In the genomic region with DNA sequence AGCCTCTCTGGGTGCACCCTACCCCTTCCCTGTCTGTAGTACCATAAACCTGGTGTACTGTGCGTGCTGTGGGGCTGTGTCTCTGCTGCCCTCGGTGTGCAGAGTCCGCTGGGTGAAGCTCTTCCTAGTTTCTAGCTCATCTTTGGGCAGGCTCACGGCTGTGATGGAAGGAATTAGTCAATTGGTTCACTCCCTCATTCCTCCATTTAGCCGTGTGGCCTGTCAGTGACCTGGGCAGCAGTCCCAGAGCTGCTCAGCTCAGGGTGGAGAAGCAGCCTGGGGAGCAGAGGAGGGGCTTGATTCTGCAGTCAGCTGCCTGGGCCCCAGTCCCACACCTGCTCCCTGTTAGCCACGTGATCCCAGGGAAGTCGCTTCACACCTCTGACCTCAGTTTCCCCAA, we compare ENCODE assay signal across 18 cellular contexts.
A peak's percentile ranks its signal among the peaks of the same experiment; 100 is the strongest.
DNase-seq lines count a peak whose midpoint lies in the region; ATAC-seq and TF ChIP-seq lines count a peak whose summit lies in the region.
"Had no signal": no experiment of that assay in that cellular context is flagged by ENCODE, and none has a peak within 500 bp of the region (broad histone marks: within the 10 kb centered on the region; RNA-seq: fewer than 3 reads in every experiment).

No MANE protein-coding gene starts in this region.

- H3K9ac ChIP-seq in BLaER1 treated with 17β-estradiol and CSF1 and Interleukin-3, amounts not matched to agents 10 nM and 100 nM: no peak overlapping the region

- DNase-seq in RWPE2 (ENCODE audit: low spot score) (peak; percentile 12), heart right ventricle (peak in 1 of 2 donors; percentile 35), sciatic nerve (ENCODE audit: low spot score) (peak; percentile 84), SIG-M5 treated with dmso at 0.1 percent for 504 hours (lab: John Stamatoyannopoulos, UW; ENCODE audit: unreplicated experiment) (no peak), germinal center (ENCODE audit: low spot score) (no peak), dermis blood vessel endothelial cell (no peak), HuH-7 (ENCODE audit: low spot score) (no peak)
- DNase-seq: activated CD4-positive, CD25-positive, alpha-beta regulatory T cell; activated CD8-positive, alpha-beta memory T cell treated with anti-CD3 and anti-CD28 coated beads for 24 hours; H7; kidney; NCI-H524; stimulated activated naive B cell treated with anti-CD40 and anti-IgM and Interleukin-4, amounts not matched to agents 10 μg/mL and 1 μg/mL and 100 μg/mL, for 72 hours; transverse colon had no signal

- H3K4me3 ChIP-seq in BLaER1 treated with 17β-estradiol and CSF1 and Interleukin-3, amounts not matched to agents 10 nM and 100 nM: no peak overlapping the region
- H3K4me3 ChIP-seq in RWPE2 (ENCODE audit: severe bottlenecking) (no peak overlapping the region), heart right ventricle (no peak overlapping the region)
- H3K4me3 ChIP-seq: esophagus muscularis mucosa, hepatocyte, transverse colon had no signal

- no peaks in the 10 kb centered on the region for H3K36me3 ChIP-seq in BLaER1 treated with 17β-estradiol and CSF1 and Interleukin-3, amounts not matched to agents 10 nM and 100 nM
- no peaks in the 10 kb centered on the region for H3K36me3 ChIP-seq in RWPE2 (ENCODE audit: low read depth)
- no peaks in the 10 kb centered on the region for H3K36me3 ChIP-seq in heart right ventricle
- H3K36me3 ChIP-seq: esophagus muscularis mucosa, transverse colon had no signal

- H3K4me1 ChIP-seq in BLaER1 treated with 17β-estradiol and CSF1 and Interleukin-3, amounts not matched to agents 10 nM and 100 nM: peaks cover 11 to 65% (median 52%) of the 10 kb centered on the region in 10 experiments
- no peaks in the 10 kb centered on the region for H3K4me1 ChIP-seq in RWPE2 (ENCODE audit: insufficient read depth, poor library complexity, severe bottlenecking)
- H3K4me1 ChIP-seq in heart right ventricle: peaks cover 0 to 6% (median 0%) of the 10 kb centered on the region in 9 donors
- H3K4me1 ChIP-seq: transverse colon had no signal

- no peaks in the 10 kb centered on the region for H3K27me3 ChIP-seq in BLaER1 treated with 17β-estradiol and CSF1 and Interleukin-3, amounts not matched to agents 10 nM and 100 nM
- H3K27me3 ChIP-seq in RWPE2 (ENCODE audit: insufficient read depth, poor library complexity, severe bottlenecking) (no peaks in the 10 kb centered on the region), heart right ventricle (peaks cover 0 to 25% (median 7%) of the 10 kb centered on the region in 7 donors)
- H3K27me3 ChIP-seq: esophagus muscularis mucosa, hepatocyte, transverse colon had no signal

- WGBS in heart right ventricle, 2 donors: 53% methylated on average over 7 of the region's 7 CpGs

- peak overlapping the region in 7 of 11 experiments; percentile 61 to 83 (median 74); a peak in 8 of 22 replicates for H3K4me2 ChIP-seq in BLaER1 treated with 17β-estradiol and CSF1 and Interleukin-3, amounts not matched to agents 10 nM and 100 nM
- H3K4me2 ChIP-seq: hepatocyte had no signal

- H3K27ac ChIP-seq in BLaER1 treated with 17β-estradiol and CSF1 and Interleukin-3, amounts not matched to agents 10 nM and 100 nM: no peak overlapping the region
- no peak overlapping the region for H3K27ac ChIP-seq in RWPE2 (ENCODE audit: poor library complexity, severe bottlenecking)
- H3K27ac ChIP-seq in heart right ventricle: no peak overlapping the region
- H3K27ac ChIP-seq: esophagus muscularis mucosa, hepatocyte, HL-60, transverse colon had no signal

- intact Hi-C loops in heart right ventricle (cut with DNase I): no loop called here
- intact Hi-C loops in sciatic nerve (cut with DNase I): no loop called here

- TF ChIP-seq CTCF in RWPE2 (IDR thresholded peaks at IDR 0.05; ENCODE audit: poor library complexity, severe bottlenecking) (no peak), heart right ventricle (IDR thresholded peaks at IDR 0.05) (no peak)

- no peak for ATAC-seq in RWPE2 (ENCODE audit: low read depth)
- peak; percentile 47 to 82 (median 68) for ATAC-seq in heart right ventricle
- ATAC-seq in sciatic nerve: peak; percentile 93
- ATAC-seq: stimulated activated naive B cell treated with anti-CD40 and anti-IgM and Interleukin-4, amounts not matched to agents 10 μg/mL and 1 μg/mL and 100 μg/mL, for 72 hours had no signal

- peaks cover 6 to 14% (median 11%) of the 10 kb centered on the region in 11 experiments for H3K9me3 ChIP-seq in BLaER1 treated with 17β-estradiol and CSF1 and Interleukin-3, amounts not matched to agents 10 nM and 100 nM (replicated peaks in 1 of 11)
- H3K9me3 ChIP-seq in RWPE2 (ENCODE audit: severe bottlenecking) (no peaks in the 10 kb centered on the region), heart right ventricle (peaks cover 0 to 23% (median 0%) of the 10 kb centered on the region in 11 donors)
- H3K9me3 ChIP-seq: transverse colon had no signal

- no peaks in the 10 kb centered on the region; a peak in 1 of 22 replicates for H4K20me1 ChIP-seq in BLaER1 treated with 17β-estradiol and CSF1 and Interleukin-3, amounts not matched to agents 10 nM and 100 nM

Comparison
In these comparisons a context has a peak if more than half of its experiments do, and no peak if none do; other contexts are left out.
1. DNase-seq: peak in RWPE2 (single experiment) and sciatic nerve (single experiment); none in SIG-M5 treated with dmso at 0.1 percent for 504 hours (single experiment), germinal center (single experiment), dermis blood vessel endothelial cell (single experiment) and HuH-7 (single experiment).